8 cellular contexts compared by ENCODE assay signal in the genomic region with DNA sequence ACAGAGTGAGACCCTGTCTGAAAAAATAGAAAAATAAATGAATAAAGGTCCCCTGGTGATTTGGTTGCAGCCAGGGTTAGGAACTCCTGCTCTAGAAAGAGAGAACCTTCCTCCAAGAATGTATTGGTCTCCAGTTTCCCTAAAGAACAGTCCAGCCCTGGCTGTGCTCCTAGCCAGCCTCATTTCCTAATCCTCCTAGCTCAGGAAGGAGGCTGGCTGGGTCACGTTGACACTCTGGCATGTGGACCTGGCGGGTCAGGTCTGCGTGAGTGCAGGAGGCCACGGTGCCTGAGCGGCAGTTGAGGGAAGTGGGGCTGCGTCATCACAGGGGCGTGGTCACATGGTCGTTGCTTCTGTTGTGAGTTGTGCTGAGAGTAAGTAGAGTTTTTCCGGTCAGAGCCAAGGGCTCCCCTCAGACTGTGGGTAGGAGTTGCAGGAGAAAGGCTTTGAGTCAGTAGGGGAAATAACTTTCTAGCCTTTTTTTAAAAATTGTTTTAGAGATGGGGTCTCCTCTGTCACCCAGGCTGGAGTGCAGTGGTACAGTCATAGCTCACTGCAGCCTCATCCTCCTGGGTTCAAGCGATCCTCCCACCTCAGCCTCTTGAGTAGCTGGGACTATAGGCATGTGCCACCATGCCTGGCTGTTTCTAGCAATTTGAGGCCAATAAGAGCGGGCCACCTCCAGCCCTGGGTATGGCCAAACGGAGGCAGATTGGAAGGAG.
DNase-seq lines count a peak whose midpoint lies in the region; ATAC-seq, FAIRE-seq and TF ChIP-seq lines count a peak whose summit lies in the region.

No MANE protein-coding gene starts in this region.

- intact Hi-C loops in right lobe of liver (cut with DNase I), result no loop called here

- peak; percentile 51 for TF ChIP-seq POLR2A in right lobe of liver (IDR thresholded peaks at IDR 0.05)

- H3K27me3 ChIP-seq in right lobe of liver, result no peaks in the 10 kb centered on the region

- no peak overlapping the region for H3K4me3 ChIP-seq in right lobe of liver

- no peaks in the 10 kb centered on the region for H3K9me3 ChIP-seq in right lobe of liver

- H3K4me1 ChIP-seq in right lobe of liver, result peaks cover 3 to 48% (median 21%) of the 10 kb centered on the region in 4 donors

- H3K36me3 ChIP-seq in right lobe of liver, result no peaks in the 10 kb centered on the region

- FAIRE-seq in D721Med (lab: Jason Lieb, UNC), result no peak

- 1% methylated on average over 9 of the region's 12 CpGs for WGBS in right lobe of liver (ENCODE audit: insufficient coverage, low coverage, low lambda C conversion rate, missing lambda C conversion rate)

- DNase-seq in ACHN (peak; percentile 39), HuH-7 (ENCODE audit: low spot score) (peak; percentile 87), caudate nucleus (lab: John Stamatoyannopoulos, UW) (peak in 19 of 61 donors; percentile 2 to 55 (median 27)), right lobe of liver (peak; percentile 96 to 97 (median 97)), D721Med (ENCODE audit: insufficient read length, low spot score) (no peak)
- peak; percentile 69 to 75 for DNase-seq in stimulated activated CD8-positive, alpha-beta memory T cell treated with anti-CD3 and anti-CD28 coated beads, Interleukin-15, amount 100 ng/mL, for 48 hours (ENCODE audit: low read depth in 2 of 2)

- ATAC-seq in GM19351 (IDR thresholded peaks at IDR 0.05; ENCODE audit: unreplicated experiment), result peak; percentile 86
- ATAC-seq in activated CD4-positive, CD25-positive, alpha-beta regulatory T cell treated with anti-CD3 and anti-CD28 coated beads, Interleukin-2, amount 50 U/mL, for 24 hours, result peak; percentile 79 to 93
- peak; percentile 79 to 84 (median 82) for ATAC-seq in right lobe of liver

- peak overlapping the region; percentile 30 for H3K27ac ChIP-seq in caudate nucleus (ENCODE audit: low read depth, low read length)
- peak overlapping the region; percentile 56 to 77 (median 70) for H3K27ac ChIP-seq in right lobe of liver

- in situ Hi-C loops in ACHN (cut with HindIII; ENCODE audit: low pct_ligation_motif_present, low pct_unique_long_range_greater_than_20kb, low sequenced_read_pairs), result no loop called here

- TF ChIP-seq CTCF in right lobe of liver (IDR thresholded peaks at IDR 0.05), result no peak
- TF ChIP-seq CTCF in D721Med (IDR thresholded peaks at IDR 0.05; ENCODE audit: insufficient read depth, missing control alignments), result no peak
